1 cellular context compared by ENCODE assay signal in the genomic region with DNA sequence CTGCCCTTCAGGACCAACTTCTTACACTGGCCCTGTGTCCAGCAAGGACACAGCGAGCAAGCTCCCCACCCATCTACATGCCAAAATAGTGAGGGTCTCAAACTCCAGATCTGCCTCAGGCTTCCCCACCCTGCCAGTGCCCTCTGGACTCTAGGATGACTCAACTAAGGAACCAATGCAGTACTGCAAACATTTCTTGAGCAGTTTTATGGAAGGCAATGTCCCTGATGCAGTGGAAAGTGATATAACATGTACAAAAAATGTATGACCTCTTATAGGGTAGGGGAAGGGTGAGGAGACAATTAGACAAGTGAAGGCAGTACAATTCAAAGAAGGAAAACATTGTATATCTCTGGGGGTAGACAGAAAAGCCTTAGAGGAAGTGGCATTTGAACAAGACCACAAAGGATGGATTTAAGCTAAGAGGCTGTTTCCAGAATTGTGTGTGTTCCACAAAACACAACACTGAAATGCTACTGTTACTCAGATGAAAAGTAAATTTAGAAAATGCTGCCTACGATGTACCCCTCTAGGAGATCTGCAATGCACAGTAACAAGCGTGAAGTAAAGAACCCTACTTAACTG.
TF ChIP-seq lines count a peak whose summit lies in the region.

No MANE protein-coding gene starts in this region.

TF ChIP-seq in HepG2, 621 proteins besides CTCF, POLR2A, EP300 and RAD21 (continued from another document):
- TF ChIP-seq, protein P1, sequence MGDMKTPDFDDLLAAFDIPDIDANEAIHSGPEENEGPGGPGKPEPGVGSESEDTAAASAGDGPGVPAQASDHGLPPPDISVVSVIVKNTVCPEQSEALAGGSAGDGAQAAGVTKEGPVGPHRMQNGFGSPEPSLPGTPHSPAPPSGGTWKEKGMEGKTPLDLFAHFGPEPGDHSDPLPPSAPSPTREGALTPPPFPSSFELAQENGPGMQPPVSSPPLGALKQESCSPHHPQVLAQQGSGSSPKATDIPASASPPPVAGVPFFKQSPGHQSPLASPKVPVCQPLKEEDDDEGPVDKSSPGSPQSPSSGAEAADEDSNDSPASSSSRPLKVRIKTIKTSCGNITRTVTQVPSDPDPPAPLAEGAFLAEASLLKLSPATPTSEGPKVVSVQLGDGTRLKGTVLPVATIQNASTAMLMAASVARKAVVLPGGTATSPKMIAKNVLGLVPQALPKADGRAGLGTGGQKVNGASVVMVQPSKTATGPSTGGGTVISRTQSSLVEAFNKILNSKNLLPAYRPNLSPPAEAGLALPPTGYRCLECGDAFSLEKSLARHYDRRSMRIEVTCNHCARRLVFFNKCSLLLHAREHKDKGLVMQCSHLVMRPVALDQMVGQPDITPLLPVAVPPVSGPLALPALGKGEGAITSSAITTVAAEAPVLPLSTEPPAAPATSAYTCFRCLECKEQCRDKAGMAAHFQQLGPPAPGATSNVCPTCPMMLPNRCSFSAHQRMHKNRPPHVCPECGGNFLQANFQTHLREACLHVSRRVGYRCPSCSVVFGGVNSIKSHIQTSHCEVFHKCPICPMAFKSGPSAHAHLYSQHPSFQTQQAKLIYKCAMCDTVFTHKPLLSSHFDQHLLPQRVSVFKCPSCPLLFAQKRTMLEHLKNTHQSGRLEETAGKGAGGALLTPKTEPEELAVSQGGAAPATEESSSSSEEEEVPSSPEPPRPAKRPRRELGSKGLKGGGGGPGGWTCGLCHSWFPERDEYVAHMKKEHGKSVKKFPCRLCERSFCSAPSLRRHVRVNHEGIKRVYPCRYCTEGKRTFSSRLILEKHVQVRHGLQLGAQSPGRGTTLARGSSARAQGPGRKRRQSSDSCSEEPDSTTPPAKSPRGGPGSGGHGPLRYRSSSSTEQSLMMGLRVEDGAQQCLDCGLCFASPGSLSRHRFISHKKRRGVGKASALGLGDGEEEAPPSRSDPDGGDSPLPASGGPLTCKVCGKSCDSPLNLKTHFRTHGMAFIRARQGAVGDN (CRISPR knock-in tag; IDR thresholded peaks at IDR 0.05), result no peak
- TF ChIP-seq ZBTB1 (CRISPR knock-in tag; IDR thresholded peaks at IDR 0.05; ENCODE audit: borderline replicate concordance) (no peak), FOSL2 (CRISPR knock-in tag; IDR thresholded peaks at IDR 0.05) (0 out of 2 replicates have a peak, but pooled peaks have one; percentile 8)
TF ChIP-seq in HepG2: peak in this region for 1.
